ENCODE assay signal across 1 cellular context in genomic region chr1:3657578-3658230, GRCh38.
TF ChIP-seq lines count a peak whose summit lies in the region.

No MANE protein-coding gene starts in this region.

TF ChIP-seq in GM23338, 12 proteins besides CTCF, POLR2A, EP300 and RAD21 (continued from another document):
- TF ChIP-seq, protein P1, sequence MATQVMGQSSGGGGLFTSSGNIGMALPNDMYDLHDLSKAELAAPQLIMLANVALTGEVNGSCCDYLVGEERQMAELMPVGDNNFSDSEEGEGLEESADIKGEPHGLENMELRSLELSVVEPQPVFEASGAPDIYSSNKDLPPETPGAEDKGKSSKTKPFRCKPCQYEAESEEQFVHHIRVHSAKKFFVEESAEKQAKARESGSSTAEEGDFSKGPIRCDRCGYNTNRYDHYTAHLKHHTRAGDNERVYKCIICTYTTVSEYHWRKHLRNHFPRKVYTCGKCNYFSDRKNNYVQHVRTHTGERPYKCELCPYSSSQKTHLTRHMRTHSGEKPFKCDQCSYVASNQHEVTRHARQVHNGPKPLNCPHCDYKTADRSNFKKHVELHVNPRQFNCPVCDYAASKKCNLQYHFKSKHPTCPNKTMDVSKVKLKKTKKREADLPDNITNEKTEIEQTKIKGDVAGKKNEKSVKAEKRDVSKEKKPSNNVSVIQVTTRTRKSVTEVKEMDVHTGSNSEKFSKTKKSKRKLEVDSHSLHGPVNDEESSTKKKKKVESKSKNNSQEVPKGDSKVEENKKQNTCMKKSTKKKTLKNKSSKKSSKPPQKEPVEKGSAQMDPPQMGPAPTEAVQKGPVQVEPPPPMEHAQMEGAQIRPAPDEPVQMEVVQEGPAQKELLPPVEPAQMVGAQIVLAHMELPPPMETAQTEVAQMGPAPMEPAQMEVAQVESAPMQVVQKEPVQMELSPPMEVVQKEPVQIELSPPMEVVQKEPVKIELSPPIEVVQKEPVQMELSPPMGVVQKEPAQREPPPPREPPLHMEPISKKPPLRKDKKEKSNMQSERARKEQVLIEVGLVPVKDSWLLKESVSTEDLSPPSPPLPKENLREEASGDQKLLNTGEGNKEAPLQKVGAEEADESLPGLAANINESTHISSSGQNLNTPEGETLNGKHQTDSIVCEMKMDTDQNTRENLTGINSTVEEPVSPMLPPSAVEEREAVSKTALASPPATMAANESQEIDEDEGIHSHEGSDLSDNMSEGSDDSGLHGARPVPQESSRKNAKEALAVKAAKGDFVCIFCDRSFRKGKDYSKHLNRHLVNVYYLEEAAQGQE (IDR thresholded peaks at IDR 0.05; ENCODE audit: unreplicated experiment), result no peak
- TF ChIP-seq EZH2phosphoT487 (IDR thresholded peaks at IDR 0.05; ENCODE audit: unreplicated experiment), result no peak
- no peak for TF ChIP-seq ZNF114 (CRISPR knock-in tag; IDR thresholded peaks at IDR 0.05)
- TF ChIP-seq ZNF462 (CRISPR knock-in tag; IDR thresholded peaks at IDR 0.05), result no peak
- no peak for TF ChIP-seq ZNF331 (CRISPR knock-in tag; IDR thresholded peaks at IDR 0.05; ENCODE audit: low read depth)
- no peak for TF ChIP-seq POLR2AphosphoS5 (IDR thresholded peaks at IDR 0.05; ENCODE audit: low read depth)
- no peak for TF ChIP-seq STAT1 (IDR thresholded peaks at IDR 0.05; ENCODE audit: unreplicated experiment)
